20 cellular contexts compared by ENCODE assay signal in genomic region chr1:170351368-170351946, GRCh38.
A peak's percentile ranks its signal among the peaks of the same experiment; 100 is the strongest.
DNase-seq lines count a peak whose midpoint lies in the region; ATAC-seq and TF ChIP-seq lines count a peak whose summit lies in the region.
"Had no signal": no experiment of that assay in that cellular context is flagged by ENCODE, and none has a peak within 500 bp of the region (broad histone marks: within the 10 kb centered on the region; RNA-seq: fewer than 3 reads in every experiment).

No MANE protein-coding gene starts in this region.

- intact Hi-C loops in left cardiac atrium (cut with DNase I) (no loop called here), Right ventricle myocardium superior (cut with DNase I) (no loop called here)

- DNase-seq in left cardiac atrium: no peak
- no peak for DNase-seq in Right ventricle myocardium superior
- peak; percentile 14 for DNase-seq in NCI-H446 treated with DMSO at 0.1 percent for 48 hours (lab: John Stamatoyannopoulos, UW)
- peak; percentile 2 for DNase-seq in fibroblast of mammary gland (ENCODE audit: low read depth)
- DNase-seq in DMS79 (lab: John Stamatoyannopoulos, UW): no peak
- DNase-seq in COLO829 (ENCODE audit: low spot score): no peak
- DNase-seq: ACHN, COR-L47, DMS 273 treated with DMSO at 0.1 percent for 48 hours, EL, Kasumi-1, MG63, NCI-H1048, NCI-H146, NCI-H2029 treated with DMSO at 0.1 percent for 48 hours, NCI-H524, NCI-H82, PC-9 had no signal

- ATAC-seq in left cardiac atrium (peak; percentile 9 to 70), Right ventricle myocardium superior (ENCODE audit: poor library complexity) (no peak), GM21528 (IDR thresholded peaks at IDR 0.05; ENCODE audit: low FRiP score, unreplicated experiment) (no peak)

- TF ChIP-seq CTCF in fibroblast of mammary gland (conservative IDR thresholded peaks at IDR 0.05; ENCODE audit: control insufficient read depth, insufficient read depth, low read depth, low read length): no peak

- H3K4me3 ChIP-seq in fibroblast of mammary gland (ENCODE audit: control insufficient read depth, low read depth, low read length): no peak overlapping the region
- H3K4me3 ChIP-seq: MG63, PC-9, SJSA1 had no signal

Comparison
In these comparisons a context has a peak if more than half of its experiments do, and no peak if none do; other contexts are left out.
1. ATAC-seq: peak in left cardiac atrium (2 of 2); none in Right ventricle myocardium superior (single experiment) and GM21528 (single experiment).
2. DNase-seq: peak in NCI-H446 treated with DMSO at 0.1 percent for 48 hours (single experiment) and fibroblast of mammary gland (single experiment); none in left cardiac atrium (single experiment), Right ventricle myocardium superior (single experiment), DMS79 (single experiment) and COLO829 (single experiment).